Comparison of ENCODE assay signal across 18 cellular contexts in genomic region chr6:30513451-30513850, GRCh38. TPM values are rescaled to one million over a fixed set of nuclear protein-coding genes. Genes with fewer than 3 reads are reported as not detected.
DNase-seq lines count a peak whose midpoint lies in the region; ATAC-seq, FAIRE-seq and TF ChIP-seq lines count a peak whose summit lies in the region.
"Had no signal": no experiment of that assay in that cellular context is flagged by ENCODE, and none has a peak within 500 bp of the region (broad histone marks: within the 10 kb centered on the region; RNA-seq: fewer than 3 reads in every experiment).

No MANE protein-coding gene starts in this region.

- BruUV-seq in K562 (replicated peaks; lab: Mats Ljungman, UMichigan): no TSS peak

- peak overlapping the region; percentile 51 for H3K27ac Mint-ChIP-seq in activated naive CD8-positive, alpha-beta T cell
- H3K27ac Mint-ChIP-seq in activated naive CD8-positive, alpha-beta T cell treated with anti-CD3 and anti-CD28 coated beads, Interleukin-2, amount 50 U/mL, for 24 hours: no peak overlapping the region
- H3K27ac Mint-ChIP-seq in naive thymus-derived CD4-positive, alpha-beta T cell: peak overlapping the region in 5 of 9 donors; percentile 32 to 100 (median 52)

- H3K4me1 Mint-ChIP-seq in activated naive CD8-positive, alpha-beta T cell (ENCODE audit: low read depth): peaks cover 75% of the 10 kb centered on the region
- peaks cover 78% of the 10 kb centered on the region for H3K4me1 Mint-ChIP-seq in activated naive CD8-positive, alpha-beta T cell treated with anti-CD3 and anti-CD28 coated beads, Interleukin-2, amount 50 U/mL, for 24 hours
- H3K4me1 Mint-ChIP-seq in naive thymus-derived CD4-positive, alpha-beta T cell: peaks cover 41 to 92% (median 67%) of the 10 kb centered on the region in 7 donors

- no peak overlapping the region for H3K4me3 Mint-ChIP-seq in activated naive CD8-positive, alpha-beta T cell
- H3K4me3 Mint-ChIP-seq in activated naive CD8-positive, alpha-beta T cell treated with anti-CD3 and anti-CD28 coated beads, Interleukin-2, amount 50 U/mL, for 24 hours: no peak overlapping the region
- no peak overlapping the region for H3K4me3 Mint-ChIP-seq in naive thymus-derived CD4-positive, alpha-beta T cell

- intact Hi-C loops in K562 (cut with micrococcal nuclease): no loop called here
- intact Hi-C loops in naive thymus-derived CD4-positive, alpha-beta T cell (cut with micrococcal nuclease): no loop called here

- CTCF ChIA-PET in K562 (lab: Yijun Ruan, JAX; ENCODE audit: low intra/inter-chr PET ratio): no interaction called here
- CTCF ChIA-PET in naive thymus-derived CD4-positive, alpha-beta T cell (lab: Charles Lee): interaction anchor here (1.0 to 5.6 kb wide), 5 partner anchors 16 to 30 kb away, joined by 3 to 48 read pairs (median 5); no protein-coding TSS in a partner anchor

- H3K4me2 ChIP-seq in K562 (ENCODE audit: insufficient read depth, low read length): no peak overlapping the region

- TF ChIP-seq POLR2A in K562 (conservative IDR thresholded peaks at IDR 0.05): no peak

- H3K4me3 ChIP-seq in K562: no peak overlapping the region
- no peak overlapping the region for H3K4me3 ChIP-seq in naive thymus-derived CD4-positive, alpha-beta T cell (ENCODE audit: low read length)
- H3K4me3 ChIP-seq: HAP-1 had no signal

- no peak for TF ChIP-seq EP300 in K562 (IDR thresholded peaks at IDR 0.05; ENCODE audit: low read length)

- no peak for FAIRE-seq in K562 (lab: Jason Lieb, UNC)
- FAIRE-seq: D721Med had no signal

- DNase-seq in activated naive CD8-positive, alpha-beta T cell treated with anti-CD3 and anti-CD28 coated beads, Interleukin-2, amount 50 U/mL, for 24 hours: no peak
- DNase-seq in K562 (ENCODE audit: extremely low read depth in 1 of 4, low spot score in 3 of 4) (no peak), DMS53 (lab: John Stamatoyannopoulos, UW) (no peak), amniotic stem cell (lab: John Stamatoyannopoulos, UW) (no peak)
- no peak for DNase-seq in naive thymus-derived CD4-positive, alpha-beta T cell
- DNase-seq: 8988T; C1 segment of cervical spinal cord; Caco-2; CD4-positive, CD25-positive, alpha-beta regulatory T cell; DMS79; GDM1; IMR-90; KBM-7 had no signal

- 93% methylated on average over 2 of the region's 2 CpGs for WGBS in K562 (ENCODE audit: insufficient coverage, low coverage, missing lambda C conversion rate)

- H3K9me3 ChIP-seq in K562 (replicated peaks; ENCODE audit: control insufficient read depth, insufficient read depth, low read depth, low read length): 0 out of 2 replicates have a peak, but pooled peaks cover 4% of the 10 kb centered on the region
- no peaks in the 10 kb centered on the region for H3K9me3 ChIP-seq in naive thymus-derived CD4-positive, alpha-beta T cell (ENCODE audit: control insufficient read depth in 2 of 3, low read length in 3 of 3)
- H3K9me3 ChIP-seq: Caco-2, HAP-1 had no signal

- no peak overlapping the region for H3K9ac ChIP-seq in K562 (ENCODE audit: insufficient read depth in 1 of 2, low read depth in 2 of 2, low read length in 2 of 2)

- POLR2A ChIA-PET in K562 (lab: Yijun Ruan, JAX): interaction anchor here (1.3 kb wide), 1 partner anchor 17 kb away, joined by 5 read pairs; no protein-coding TSS in a partner anchor
- POLR2A ChIA-PET in naive thymus-derived CD4-positive, alpha-beta T cell (lab: Charles Lee): interaction anchor here (1.1 to 21.1 kb wide), 5 partner anchors 11 to 28 kb away, joined by 3 to 652 read pairs (median 63); no protein-coding TSS in a partner anchor

- no peaks in the 10 kb centered on the region for H3K27me3 ChIP-seq in K562 (ENCODE audit: control insufficient read depth in 2 of 2, insufficient read depth in 2 of 2, low read length in 2 of 2)
- no peaks in the 10 kb centered on the region for H3K27me3 ChIP-seq in naive thymus-derived CD4-positive, alpha-beta T cell (ENCODE audit: control insufficient read depth in 2 of 2, insufficient read depth in 2 of 2, low read length in 2 of 2)

- no peaks in the 10 kb centered on the region for H4K20me1 ChIP-seq in K562 (replicated peaks; ENCODE audit: control insufficient read depth, insufficient read depth, low read length)

- peaks cover 3% of the 10 kb centered on the region for H3K9me3 Mint-ChIP-seq in activated naive CD8-positive, alpha-beta T cell (ENCODE audit: low read depth)
- H3K9me3 Mint-ChIP-seq in activated naive CD8-positive, alpha-beta T cell treated with anti-CD3 and anti-CD28 coated beads, Interleukin-2, amount 50 U/mL, for 24 hours: peaks cover 3% of the 10 kb centered on the region
- peaks cover 0 to 12% (median 5%) of the 10 kb centered on the region in 11 donors for H3K9me3 Mint-ChIP-seq in naive thymus-derived CD4-positive, alpha-beta T cell

- TF ChIP-seq RAD21 in K562 (CRISPR knock-in tag; conservative IDR thresholded peaks at IDR 0.05 in 1 of 2, IDR thresholded peaks at IDR 0.05 in 1 of 2): no peak

- H3K27me3 Mint-ChIP-seq in activated naive CD8-positive, alpha-beta T cell: no peaks in the 10 kb centered on the region
- H3K27me3 Mint-ChIP-seq in activated naive CD8-positive, alpha-beta T cell treated with anti-CD3 and anti-CD28 coated beads, Interleukin-2, amount 50 U/mL, for 24 hours: no peaks in the 10 kb centered on the region
- no peaks in the 10 kb centered on the region for H3K27me3 Mint-ChIP-seq in naive thymus-derived CD4-positive, alpha-beta T cell

- H2AFZ ChIP-seq in K562 (ENCODE audit: low read depth, low read length): 0 out of 2 replicates have a peak overlapping the region, but pooled peaks have one; percentile 68

- H3K79me2 ChIP-seq in K562 (ENCODE audit: control insufficient read depth, insufficient read depth, low read length): no peaks in the 10 kb centered on the region

- peaks cover 10 to 21% of the 10 kb centered on the region in 2 experiments for H3K4me1 ChIP-seq in K562 (replicated peaks in 1 of 2; ENCODE audit: control insufficient read depth in 2 of 2, insufficient read depth in 2 of 2, low read length in 2 of 2)
- H3K4me1 ChIP-seq in naive thymus-derived CD4-positive, alpha-beta T cell (ENCODE audit: control insufficient read depth in 2 of 2, insufficient read depth in 2 of 2, low read length in 2 of 2): peaks cover 40 to 68% of the 10 kb centered on the region in 2 donors
- H3K4me1 ChIP-seq: Caco-2 had no signal

- TF ChIP-seq CTCF in K562 (IDR thresholded peaks at IDR 0.05 in 2 of 3, conservative IDR thresholded peaks at IDR 0.05 in 1 of 3; ENCODE audit: insufficient read depth in 2 of 3, low read depth in 1 of 3, low read length in 3 of 3): no peak

- H3K9me1 ChIP-seq in K562 (ENCODE audit: control insufficient read depth, insufficient read depth, low read length): no peaks in the 10 kb centered on the region

- no peak for ATAC-seq in activated naive CD8-positive, alpha-beta T cell treated with anti-CD3 and anti-CD28 coated beads, Interleukin-2, amount 50 U/mL, for 24 hours
- no peak for ATAC-seq in K562
- no peak for ATAC-seq in naive thymus-derived CD4-positive, alpha-beta T cell
- ATAC-seq in GM21447 (IDR thresholded peaks at IDR 0.05; ENCODE audit: unreplicated experiment): no peak

- no peaks in the 10 kb centered on the region for H3K36me3 ChIP-seq in K562 (ENCODE audit: control insufficient read depth, insufficient read depth, low read length)
- H3K36me3 ChIP-seq in naive thymus-derived CD4-positive, alpha-beta T cell (ENCODE audit: control insufficient read depth in 2 of 3, insufficient read depth in 3 of 3, low read length in 3 of 3): no peaks in the 10 kb centered on the region
- H3K36me3 ChIP-seq: HAP-1 had no signal

- in situ Hi-C loops in K562 (cut with MboI): no loop called here

- H3K27ac ChIP-seq in K562 (ENCODE audit: extremely low read depth, low read depth, low read length): no peak overlapping the region
- no peak overlapping the region for H3K27ac ChIP-seq in naive thymus-derived CD4-positive, alpha-beta T cell (ENCODE audit: low read depth, low read length)
- H3K27ac ChIP-seq: HL-60 had no signal

- peaks cover 2% of the 10 kb centered on the region for H3K36me3 Mint-ChIP-seq in activated naive CD8-positive, alpha-beta T cell
- peaks cover 7% of the 10 kb centered on the region for H3K36me3 Mint-ChIP-seq in activated naive CD8-positive, alpha-beta T cell treated with anti-CD3 and anti-CD28 coated beads, Interleukin-2, amount 50 U/mL, for 24 hours (ENCODE audit: low read depth)
- H3K36me3 Mint-ChIP-seq in naive thymus-derived CD4-positive, alpha-beta T cell: peaks cover 0 to 9% (median 2%) of the 10 kb centered on the region in 5 donors
- H3K36me3 Mint-ChIP-seq: CD4-positive, CD25-positive, alpha-beta regulatory T cell had no signal

RNA-seq across cellular contexts. Expression of gene HLA-E, which starts 24.1 kb away (rescaled TPM):
- 20.8 and 41.1 TPM in 2 replicates for total RNA-seq in K562 (2011; cell fraction: chromatin; rRNA removed; ENCODE audit: low replicate concordance)
- 40.4 and 50.9 TPM in 2 replicates for total RNA-seq in K562 (2011; cell fraction: nucleolus; rRNA removed)
- 37.3 and 46.7 TPM in 2 replicates for total RNA-seq in K562 (2011; cell fraction: nucleoplasm; rRNA removed)
- 39.9 and 45.5 TPM in 2 replicates for total RNA-seq in K562 (2014; rRNA removed)
- total RNA-seq in K562 (2014; rRNA removed; fragmentation: Illumina TruSeq; extraction: Trizol): 14.8 and 15.0 TPM in 2 replicates
- total RNA-seq in K562 (2015; rRNA removed; fragmentation: Illumina TruSeq; extraction: Trizol): 25.0 and 25.8 TPM in 2 replicates
- 31.0 and 38.0 TPM in 2 replicates for total RNA-seq in K562 (2021)
- polyA plus RNA-seq in K562 (2011; rRNA removed): 27.2 and 28.8 TPM in 2 replicates
- 27.0 and 45.7 TPM in 2 replicates for polyA plus RNA-seq in K562 (2011; cell fraction: cytosol; rRNA removed)
- 20.5 and 32.8 TPM in 2 replicates for polyA plus RNA-seq in K562 (2011; cell fraction: nucleus; rRNA removed)
- 27.8 and 82.4 TPM in 2 replicates for polyA plus RNA-seq in K562 (2012)
- 26.8 and 37.5 TPM in 2 replicates for polyA plus RNA-seq in K562 (2014; fragmentation: Illumina TruSeq; extraction: Trizol)
- 1 to 10 TPM; 3.2 to 4.0 TPM for polyA plus RNA-seq in K562 (2014; fragmentation: Nextera tagmentation; extraction: Ambion mirVana)
- 38.4 and 38.9 TPM in 2 replicates for polyA plus RNA-seq in K562 (2014; rRNA removed)
- polyA minus RNA-seq in K562 (2011; rRNA and poly(A)+ RNA removed): 17.5 and 21.1 TPM in 2 replicates
- polyA minus RNA-seq in K562 (2011; cell fraction: cytosol; rRNA and poly(A)+ RNA removed): 16.8 and 17.8 TPM in 2 replicates
- 13.8 and 14.3 TPM in 2 replicates for polyA minus RNA-seq in K562 (2011; cell fraction: nucleus; rRNA and poly(A)+ RNA removed)
- 1,000 to 10,000 TPM in 4 of 5 experiments, 100 to 1,000 TPM in 1; 614 to 1,412 (median 1,095) TPM for total RNA-seq in naive thymus-derived CD4-positive, alpha-beta T cell
- polyA plus RNA-seq in naive thymus-derived CD4-positive, alpha-beta T cell: 1,000 to 10,000 TPM; 3,020 to 3,096 TPM

RNA-seq across cellular contexts. Expression of gene GNL1, which starts 42.8 kb away (rescaled TPM):
- total RNA-seq in K562 (2011; cell fraction: chromatin; rRNA removed; ENCODE audit: low replicate concordance): 62.6 and 77.3 TPM in 2 replicates
- 31.0 and 32.1 TPM in 2 replicates for total RNA-seq in K562 (2011; cell fraction: nucleolus; rRNA removed)
- 44.9 and 68.0 TPM in 2 replicates for total RNA-seq in K562 (2011; cell fraction: nucleoplasm; rRNA removed)
- total RNA-seq in K562 (2014; rRNA removed) (51.6 and 92.3 TPM in 2 replicates), K562 (2014; rRNA removed; fragmentation: Illumina TruSeq; extraction: Trizol) (53.9 and 57.0 TPM in 2 replicates), K562 (2015; rRNA removed; fragmentation: Illumina TruSeq; extraction: Trizol) (53.1 and 58.0 TPM in 2 replicates), K562 (2021) (96.7 and 112 TPM in 2 replicates)
- polyA plus RNA-seq in K562 (2011; rRNA removed) (59.6 and 77.7 TPM in 2 replicates), K562 (2014; fragmentation: Illumina TruSeq; extraction: Trizol) (70.6 and 95.1 TPM in 2 replicates), K562 (2014; fragmentation: Nextera tagmentation; extraction: Ambion mirVana) (1 to 10 TPM in 1 of 2 experiments, under 1 TPM in 1; 0.73 to 1.3 TPM), K562 (2014; rRNA removed) (59.5 and 72.0 TPM in 2 replicates)
- polyA plus RNA-seq in K562 (2011; cell fraction: cytosol; rRNA removed): 61.6 and 96.6 TPM in 2 replicates
- polyA plus RNA-seq in K562 (2011; cell fraction: nucleus; rRNA removed): 44.0 and 65.8 TPM in 2 replicates
- 73.0 and 116 TPM in 2 replicates for polyA plus RNA-seq in K562 (2012)
- polyA minus RNA-seq in K562 (2011; rRNA and poly(A)+ RNA removed): 26.6 and 37.0 TPM in 2 replicates
- polyA minus RNA-seq in K562 (2011; cell fraction: cytosol; rRNA and poly(A)+ RNA removed): 32.7 and 40.8 TPM in 2 replicates
- polyA minus RNA-seq in K562 (2011; cell fraction: nucleus; rRNA and poly(A)+ RNA removed): 14.4 and 18.4 TPM in 2 replicates
- total RNA-seq in naive thymus-derived CD4-positive, alpha-beta T cell: 100 to 1,000 TPM in 2 of 5 experiments, 10 to 100 TPM in 3; 56.0 to 190 (median 73.1) TPM
- polyA plus RNA-seq in naive thymus-derived CD4-positive, alpha-beta T cell: 10 to 100 TPM; 27.7 to 29.6 TPM

RNA-seq across cellular contexts. Expression of gene PRR3, which starts 43.6 kb away (rescaled TPM):
- total RNA-seq in K562 (2011; cell fraction: chromatin; rRNA removed; ENCODE audit: low replicate concordance): 30.7 and 40.4 TPM in 2 replicates
- total RNA-seq in K562 (2011; cell fraction: nucleolus; rRNA removed): 17.5 and 18.5 TPM in 2 replicates
- total RNA-seq in K562 (2011; cell fraction: nucleoplasm; rRNA removed): 28.0 and 48.3 TPM in 2 replicates
- 25.3 and 27.7 TPM in 2 replicates for total RNA-seq in K562 (2014; rRNA removed)
- total RNA-seq in K562 (2014; rRNA removed; fragmentation: Illumina TruSeq; extraction: Trizol): 22.5 and 23.5 TPM in 2 replicates
- 31.9 and 33.6 TPM in 2 replicates for total RNA-seq in K562 (2015; rRNA removed; fragmentation: Illumina TruSeq; extraction: Trizol)
- total RNA-seq in K562 (2021): 28.8 and 31.4 TPM in 2 replicates
- polyA plus RNA-seq in K562 (2011; rRNA removed): 38.6 and 44.3 TPM in 2 replicates
- polyA plus RNA-seq in K562 (2011; cell fraction: cytosol; rRNA removed): 57.5 and 64.8 TPM in 2 replicates
- 41.6 and 45.0 TPM in 2 replicates for polyA plus RNA-seq in K562 (2011; cell fraction: nucleus; rRNA removed)
- polyA plus RNA-seq in K562 (2012): 19.5 and 24.7 TPM in 2 replicates
- polyA plus RNA-seq in K562 (2014; fragmentation: Illumina TruSeq; extraction: Trizol): 52.2 and 59.6 TPM in 2 replicates
- 10 to 100 TPM; 23.9 to 26.6 TPM for polyA plus RNA-seq in K562 (2014; fragmentation: Nextera tagmentation; extraction: Ambion mirVana)
- polyA plus RNA-seq in K562 (2014; rRNA removed): 34.6 and 38.0 TPM in 2 replicates
- polyA minus RNA-seq in K562 (2011; rRNA and poly(A)+ RNA removed): 46.0 and 47.8 TPM in 2 replicates
- polyA minus RNA-seq in K562 (2011; cell fraction: cytosol; rRNA and poly(A)+ RNA removed): 13.3 and 18.6 TPM in 2 replicates
- 12.8 and 21.0 TPM in 2 replicates for polyA minus RNA-seq in K562 (2011; cell fraction: nucleus; rRNA and poly(A)+ RNA removed)
- total RNA-seq in naive thymus-derived CD4-positive, alpha-beta T cell: 10 to 100 TPM; 14.1 to 29.4 (median 23.3) TPM
- 10 to 100 TPM; 11.1 to 14.4 TPM for polyA plus RNA-seq in naive thymus-derived CD4-positive, alpha-beta T cell

RNA-seq across cellular contexts. Expression of gene ABCF1, which starts 57.8 kb away (rescaled TPM):
- total RNA-seq in K562 (2011; cell fraction: chromatin; rRNA removed; ENCODE audit: low replicate concordance): 106 and 144 TPM in 2 replicates
- 68.8 and 74.0 TPM in 2 replicates for total RNA-seq in K562 (2011; cell fraction: nucleolus; rRNA removed)
- 67.5 and 78.2 TPM in 2 replicates for total RNA-seq in K562 (2011; cell fraction: nucleoplasm; rRNA removed)
- 149 and 166 TPM in 2 replicates for total RNA-seq in K562 (2014; rRNA removed)
- total RNA-seq in K562 (2014; rRNA removed; fragmentation: Illumina TruSeq; extraction: Trizol): 102 and 114 TPM in 2 replicates
- 137 and 138 TPM in 2 replicates for total RNA-seq in K562 (2015; rRNA removed; fragmentation: Illumina TruSeq; extraction: Trizol)
- total RNA-seq in K562 (2021): 120 and 138 TPM in 2 replicates
- 47.4 and 53.0 TPM in 2 replicates for polyA plus RNA-seq in K562 (2011; rRNA removed)
- 55.5 and 68.2 TPM in 2 replicates for polyA plus RNA-seq in K562 (2011; cell fraction: cytosol; rRNA removed)
- 107 and 119 TPM in 2 replicates for polyA plus RNA-seq in K562 (2011; cell fraction: nucleus; rRNA removed)
- polyA plus RNA-seq in K562 (2012): 94.3 and 135 TPM in 2 replicates
- polyA plus RNA-seq in K562 (2014; fragmentation: Illumina TruSeq; extraction: Trizol): 193 and 194 TPM in 2 replicates
- 10 to 100 TPM; 41.6 to 43.5 TPM for polyA plus RNA-seq in K562 (2014; fragmentation: Nextera tagmentation; extraction: Ambion mirVana)
- 91.6 and 95.4 TPM in 2 replicates for polyA plus RNA-seq in K562 (2014; rRNA removed)
- polyA minus RNA-seq in K562 (2011; rRNA and poly(A)+ RNA removed): 64.1 and 88.2 TPM in 2 replicates
- 70.7 and 87.6 TPM in 2 replicates for polyA minus RNA-seq in K562 (2011; cell fraction: cytosol; rRNA and poly(A)+ RNA removed)
- 30.8 and 44.9 TPM in 2 replicates for polyA minus RNA-seq in K562 (2011; cell fraction: nucleus; rRNA and poly(A)+ RNA removed)
- 100 to 1,000 TPM in 1 of 5 experiments, 10 to 100 TPM in 4; 65.1 to 116 (median 86.6) TPM for total RNA-seq in naive thymus-derived CD4-positive, alpha-beta T cell
- polyA plus RNA-seq in naive thymus-derived CD4-positive, alpha-beta T cell: 10 to 100 TPM; 25.2 to 45.5 TPM

Comparison
In these comparisons a context has a peak if more than half of its experiments do, and no peak if none do; other contexts are left out.
1. RNA of gene HLA-E, which starts 24.1 kb away (total RNA-seq): 614 to 1,412 TPM in naive thymus-derived CD4-positive, alpha-beta T cell; 14.8 to 50.9 TPM in K562; every median in the first group is over 10 times any median in the second.